Comparison of ENCODE assay signal across 8 cellular contexts in the genomic region with DNA sequence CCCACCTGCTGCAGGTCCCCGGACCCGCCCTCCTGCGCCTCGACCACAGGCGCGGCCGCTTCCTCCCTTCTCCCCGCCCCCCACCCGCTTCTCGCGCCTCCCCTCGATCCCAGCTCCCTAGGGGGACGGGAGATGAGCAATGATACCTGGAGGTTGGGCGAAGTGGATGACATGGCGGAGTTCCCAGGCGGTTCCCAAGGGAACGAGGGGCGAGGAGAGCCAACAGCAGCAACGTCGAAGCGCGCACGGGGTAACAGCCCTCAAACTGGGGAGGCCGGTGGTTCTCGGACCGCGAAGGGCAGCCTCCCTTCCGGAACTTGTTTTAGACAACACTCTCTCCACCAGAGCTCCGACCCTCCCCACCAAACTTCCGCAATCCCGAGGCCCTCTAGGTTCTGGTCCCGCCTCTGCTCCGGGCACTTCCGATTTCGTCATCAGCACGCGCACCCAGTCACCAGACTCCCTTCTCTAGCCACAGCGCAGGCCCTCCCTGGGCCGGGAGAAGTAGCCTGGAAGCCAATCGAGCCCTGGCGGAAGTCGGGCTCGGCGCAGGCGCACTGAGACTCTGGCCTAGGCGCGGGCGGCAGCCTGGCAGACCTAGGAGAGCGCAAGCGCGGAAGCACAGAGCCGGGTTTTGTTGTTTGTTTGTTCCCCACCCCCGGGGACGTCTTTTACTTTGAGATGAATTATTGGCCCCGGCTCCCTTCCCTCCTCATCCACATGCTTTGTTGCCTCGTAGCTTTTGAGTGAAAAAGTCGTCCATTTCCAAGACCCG. TPM values are rescaled to one million over a fixed set of nuclear protein-coding genes. Genes with fewer than 3 reads are reported as not detected.
A peak's percentile ranks its signal among the peaks of the same experiment; 100 is the strongest.
DNase-seq lines count a peak whose midpoint lies in the region; ATAC-seq, FAIRE-seq and TF ChIP-seq lines count a peak whose summit lies in the region.

VPS4B (minus strand) TSS at position 390 of the 775 bp plus-strand sequence; CDS start at position 173, 217 bp downstream.

- POLR2A ChIA-PET in BJ (lab: Charles Lee), result interaction anchor here (1.2 kb wide), 1 partner anchor 55 kb away, joined by 6 read pairs; the partner anchor contains the start of gene KDSR

- peak within 1 kb of the TSS; percentile 62 for H3K4me3 ChIP-seq in BJ (ENCODE audit: low read depth, low read length)

- CTCF ChIA-PET in BJ (lab: Yijun Ruan, JAX), result interaction anchor here (0.5 to 1.1 kb wide), 4 partner anchors 10 to 308 kb away, joined by 3 to 8 read pairs (median 3); no protein-coding TSS in a partner anchor

- TF ChIP-seq CTCF in BJ (IDR thresholded peaks at IDR 0.05; ENCODE audit: insufficient read depth, low read depth, low read length), result no peak

- H3K36me3 ChIP-seq in BJ (ENCODE audit: control insufficient read depth, insufficient read depth, low read length), result no peaks in the 10 kb centered on the region; the same call in 1 of the 2 replicates

- H3K27me3 ChIP-seq in BJ (ENCODE audit: control insufficient read depth, insufficient read depth, low read length), result no peaks in the 10 kb centered on the region

- FAIRE-seq in colon (lab: Jason Lieb, UNC), result peak; percentile 91

- DNase-seq in BJ (ENCODE audit: low read depth), result peak; percentile 96
- peak; percentile 79 for DNase-seq in GM19240 (ENCODE audit: insufficient read length, low spot score)
- DNase-seq in NCI-H526 (lab: John Stamatoyannopoulos, UW), result peak; percentile 99
- peak; percentile 99 for DNase-seq in activated CD4-positive, alpha-beta T cell treated with anti-CD3 and anti-CD28 coated beads for 48 hours
- peak; percentile 99 for DNase-seq in kidney glomerular epithelial cell (lab: John Stamatoyannopoulos, UW)
- peak; percentile 97 to 98 for DNase-seq in stimulated activated CD4-positive, alpha-beta T cell treated with anti-CD3 and anti-CD28 coated beads, Interleukin-1b, Interleukin-23, amount 100 ng/mL, for 1 hour (ENCODE audit: low read depth in 2 of 2)

- ATAC-seq in HG03460 (IDR thresholded peaks at IDR 0.05; ENCODE audit: unreplicated experiment), result peak; percentile 96

RNA-seq across cellular contexts. Expression of gene VPS4B, which starts in this region (rescaled TPM):
- 17.0 and 25.1 TPM in 2 replicates for polyA plus RNA-seq in BJ (2011; rRNA removed)
- polyA minus RNA-seq in BJ (2011; rRNA and poly(A)+ RNA removed), result 17.0 and 21.4 TPM in 2 replicates

Comparison
In these comparisons a context has a peak if more than half of its experiments do, and no peak if none do; other contexts are left out.
1. Peak in every context shown above with its lines: DNase-seq, ATAC-seq and H3K4me3 ChIP-seq.